ENCODE assay signal across 14 cellular contexts in genomic region chr2:152309352-152310214, GRCh38. TPM values are rescaled to one million over a fixed set of nuclear protein-coding genes. Genes with fewer than 3 reads are reported as not detected.
DNase-seq lines count a peak whose midpoint lies in the region; ATAC-seq and TF ChIP-seq lines count a peak whose summit lies in the region.
"Had no signal": no experiment of that assay in that cellular context is flagged by ENCODE, and none has a peak within 500 bp of the region (broad histone marks: within the 10 kb centered on the region; RNA-seq: fewer than 3 reads in every experiment).

No MANE protein-coding gene starts in this region.

- H3K9me3 ChIP-seq in PC-3 (ENCODE audit: low read length) (no peaks in the 10 kb centered on the region), hepatocyte (ENCODE audit: low read depth) (no peaks in the 10 kb centered on the region)
- H3K9me3 ChIP-seq: BE2C had no signal

- H3K9me2 ChIP-seq in PC-3 (replicated peaks; ENCODE audit: low read length) (no peaks in the 10 kb centered on the region), hepatocyte (replicated peaks; ENCODE audit: insufficient read depth) (no peaks in the 10 kb centered on the region)

- TF ChIP-seq CTCF in PC-3 (conservative IDR thresholded peaks at IDR 0.05; ENCODE audit: low read depth, low read length) (no peak), hepatocyte (IDR thresholded peaks at IDR 0.05; ENCODE audit: poor library complexity) (no peak)

- H2AFZ ChIP-seq in ACC112 (ENCODE audit: low read length, unreplicated experiment) (peak overlapping the region; percentile 2), PC-3 (ENCODE audit: low read length) (peak overlapping the region; percentile 56), hepatocyte (peak overlapping the region; percentile 45)

- H3K4me3 ChIP-seq in ACC112 (ENCODE audit: low read depth, low read length) (no peak overlapping the region), PC-3 (ENCODE audit: low read length) (peak overlapping the region; percentile 53), hepatocyte (no peak overlapping the region)

- H3K27me3 ChIP-seq in ACC112 (ENCODE audit: insufficient read depth, low read length) (no peaks in the 10 kb centered on the region), PC-3 (ENCODE audit: low read length) (no peaks in the 10 kb centered on the region), hepatocyte (no peaks in the 10 kb centered on the region)
- H3K27me3 ChIP-seq: BE2C had no signal

- intact Hi-C loops in PC-3 (cut with micrococcal nuclease), result no loop called here
- intact Hi-C loops in head of caudate nucleus (cut with DNase I), result no loop called here

- DNase-seq in NCI-H2171 treated with DMSO at 0.1 percent for 48 hours (lab: John Stamatoyannopoulos, UW) (peak; percentile 48), NCI-H2171 (lab: John Stamatoyannopoulos, UW) (no peak), PC-3 (peak; percentile 65), hepatocyte (ENCODE audit: low spot score) (no peak), NCI-H774 (lab: John Stamatoyannopoulos, UW) (no peak), head of caudate nucleus (no peak), NCI-H69 (lab: John Stamatoyannopoulos, UW) (no peak)
- DNase-seq: BE2C; CD4-positive, alpha-beta memory T cell; DMS79; GOT3; H9 had no signal

- H3K36me3 ChIP-seq in ACC112 (ENCODE audit: insufficient read depth, low read length), result no peaks in the 10 kb centered on the region
- no peaks in the 10 kb centered on the region for H3K36me3 ChIP-seq in PC-3 (ENCODE audit: low read depth, low read length)
- no peaks in the 10 kb centered on the region for H3K36me3 ChIP-seq in hepatocyte (replicated peaks; ENCODE audit: insufficient read depth, low read depth)
- H3K36me3 ChIP-seq: BE2C had no signal

- H3K27ac ChIP-seq in ACC112 (ENCODE audit: low read depth, low read length), result no peak overlapping the region
- peak overlapping the region; percentile 68 for H3K27ac ChIP-seq in PC-3 (ENCODE audit: low read length)
- no peak overlapping the region for H3K27ac ChIP-seq in hepatocyte
- H3K27ac ChIP-seq: C4-2B had no signal

- H3F3A ChIP-seq in PC-3 (ENCODE audit: low read length, unreplicated experiment), result no peaks in the 10 kb centered on the region

- H3K4me1 ChIP-seq in ACC112 (ENCODE audit: control insufficient read depth, insufficient read depth, low read length, unreplicated experiment) (no peaks in the 10 kb centered on the region), PC-3 (ENCODE audit: insufficient read depth, low read length) (peaks cover 24% of the 10 kb centered on the region), hepatocyte (ENCODE audit: insufficient read depth) (peaks cover 4% of the 10 kb centered on the region)
- H3K4me1 ChIP-seq: BE2C had no signal

- POLR2A ChIA-PET in PC-3 (lab: Charles Lee; ENCODE audit: unreplicated experiment), result interaction anchor here (0.6 kb wide), 3 partner anchors 28 to 266 kb away, joined by 3 to 23 read pairs (median 6); no protein-coding TSS in a partner anchor

- CTCF ChIA-PET in PC-3 (lab: Charles Lee), result no interaction called here

- peak overlapping the region; percentile 79 for H3K4me2 ChIP-seq in PC-3 (ENCODE audit: low read length)
- H3K4me2 ChIP-seq in hepatocyte, result no peak overlapping the region

- peak overlapping the region; percentile 11; the same call in 1 of the 2 replicates for H3K9ac ChIP-seq in PC-3 (ENCODE audit: low read length)

- no TSS peak for BruUV-seq in PC-3 (replicated peaks; lab: Mats Ljungman, UMichigan)

- no peaks in the 10 kb centered on the region for H3K79me2 ChIP-seq in ACC112 (ENCODE audit: control insufficient read depth, insufficient read depth, low read length, unreplicated experiment)
- no peaks in the 10 kb centered on the region for H3K79me2 ChIP-seq in PC-3 (ENCODE audit: low read length)
- no peaks in the 10 kb centered on the region for H3K79me2 ChIP-seq in hepatocyte

- WGBS in hepatocyte (ENCODE audit: low lambda C conversion rate, missing lambda C conversion rate), result 73% methylated on average over 13 of the region's 13 CpGs

- ATAC-seq in PC-3, result peak; percentile 85

- H4K20me1 ChIP-seq in PC-3 (ENCODE audit: low read length), result no peaks in the 10 kb centered on the region
- H4K20me1 ChIP-seq in hepatocyte (ENCODE audit: insufficient read depth, poor library complexity, severe bottlenecking), result no peaks in the 10 kb centered on the region

RNA-seq across cellular contexts. Expression of gene FMNL2, which starts 25.4 kb away (rescaled TPM):
- 15.6 and 15.8 TPM in 2 replicates for total RNA-seq in PC-3 (2014; rRNA removed)
- 41.9 and 53.6 TPM in 2 replicates for total RNA-seq in hepatocyte
- polyA plus RNA-seq in hepatocyte, result 10.3 and 11.7 TPM in 2 replicates

Comparison
In these comparisons a context has a peak if more than half of its experiments do, and no peak if none do; other contexts are left out.
1. DNase-seq: peak in NCI-H2171 treated with DMSO at 0.1 percent for 48 hours (single experiment) and PC-3 (single experiment); none in NCI-H2171 (single experiment), hepatocyte (single experiment), NCI-H774 (single experiment), head of caudate nucleus (0 of 42) and NCI-H69 (single experiment).
2. H2AFZ ChIP-seq: peak in every context shown above with its lines; median percentile 56 in PC-3; 45 in hepatocyte; 2 in ACC112.